Comparison of ENCODE assay signal across 8 cellular contexts in genomic region chr6:5132741-5133140, GRCh38. TPM values are rescaled to one million over a fixed set of nuclear protein-coding genes. Genes with fewer than 3 reads are reported as not detected.
DNase-seq lines count a peak whose midpoint lies in the region; ATAC-seq, FAIRE-seq and TF ChIP-seq lines count a peak whose summit lies in the region.

No MANE protein-coding gene starts in this region.

- peak; percentile 73 for ATAC-seq in GM18520 (IDR thresholded peaks at IDR 0.05; ENCODE audit: unreplicated experiment)
- peak; percentile 82 for ATAC-seq in HG03025 (IDR thresholded peaks at IDR 0.05; ENCODE audit: low FRiP score, unreplicated experiment)
- ATAC-seq in upper lobe of left lung (ENCODE audit: low FRiP score in 2 of 2), result peak; percentile 65 to 85

- WGBS in upper lobe of left lung, 2 donors, result 21 to 35% methylated on average over 3 to 8 of the region's 8 CpGs

- H3K4me1 Mint-ChIP-seq in progenitor cell of endocrine pancreas (ENCODE audit: low read depth), result no peaks in the 10 kb centered on the region

- intact Hi-C loops in kidney (cut with DNase I), result no loop called here

- no peak for TF ChIP-seq EP300 in upper lobe of left lung (IDR thresholded peaks at IDR 0.05)

- H3K9ac ChIP-seq in kidney (ENCODE audit: low read length in 2 of 2), result no peak overlapping the region

- H3K4me3 Mint-ChIP-seq in progenitor cell of endocrine pancreas (ENCODE audit: low read depth), result no peak overlapping the region

- H3K27ac Mint-ChIP-seq in progenitor cell of endocrine pancreas, result no peak overlapping the region

- no peaks in the 10 kb centered on the region for H3K27me3 ChIP-seq in upper lobe of left lung

- FAIRE-seq in kidney (lab: Jason Lieb, UNC), result no peak

- TF ChIP-seq CTCF in kidney (IDR thresholded peaks at IDR 0.05; ENCODE audit: borderline replicate concordance, extremely low read depth, insufficient read depth) (no peak), upper lobe of left lung (IDR thresholded peaks at IDR 0.05) (peak in 1 of 6 experiments; percentile 5), progenitor cell of endocrine pancreas (IDR thresholded peaks at IDR 0.05; ENCODE audit: unreplicated experiment) (no peak)

- H3K27ac ChIP-seq in kidney (ENCODE audit: low read depth in 2 of 2, low read length in 2 of 2), result no peak overlapping the region
- peak overlapping the region in 3 of 4 donors; percentile 37 to 65 (median 55) for H3K27ac ChIP-seq in upper lobe of left lung

- no peaks in the 10 kb centered on the region for H3K27me3 Mint-ChIP-seq in progenitor cell of endocrine pancreas

- DNase-seq in anterior cingulate cortex (lab: John Stamatoyannopoulos, UW) (peak in 50 of 58 donors; percentile 9 to 87 (median 53)), kidney (peak; percentile 91), upper lobe of left lung (peak in 1 of 2 donors; percentile 50), OCI-M1 (lab: John Stamatoyannopoulos, UW) (no peak), progenitor cell of endocrine pancreas (ENCODE audit: low spot score, unreplicated experiment) (no peak)
- no peak for DNase-seq in stimulated activated CD4-positive, alpha-beta T cell treated with anti-CD3 and anti-CD28 coated beads, Interleukin-4, amount 100 ng/mL, for 1 hour

- H3K9me3 ChIP-seq in kidney (ENCODE audit: control insufficient read depth in 1 of 2, low read length in 2 of 2), result no peaks in the 10 kb centered on the region
- H3K9me3 ChIP-seq in upper lobe of left lung, result no peaks in the 10 kb centered on the region

- H3K36me3 ChIP-seq in kidney (ENCODE audit: control insufficient read depth in 1 of 2, insufficient read depth in 2 of 2, low read length in 2 of 2) (no peaks in the 10 kb centered on the region), upper lobe of left lung (no peaks in the 10 kb centered on the region)

- H3K4me1 ChIP-seq in kidney (ENCODE audit: control insufficient read depth in 1 of 2, insufficient read depth in 1 of 2, low read depth in 1 of 2, low read length in 2 of 2) (no peaks in the 10 kb centered on the region), upper lobe of left lung (peaks cover 4 to 13% (median 7%) of the 10 kb centered on the region in 4 donors)

- H3K4me3 ChIP-seq in kidney (ENCODE audit: low read length in 2 of 2), result peak overlapping the region in 1 of 2 donors; percentile 26
- peak overlapping the region in 1 of 4 donors; percentile 14 for H3K4me3 ChIP-seq in upper lobe of left lung

- no peak for TF ChIP-seq POLR2A in upper lobe of left lung (IDR thresholded peaks at IDR 0.05)

- peaks cover 7% of the 10 kb centered on the region for H3K36me3 Mint-ChIP-seq in progenitor cell of endocrine pancreas (ENCODE audit: insufficient read depth)

- peaks cover 3% of the 10 kb centered on the region for H3K9me3 Mint-ChIP-seq in progenitor cell of endocrine pancreas (ENCODE audit: low read depth)

RNA-seq across cellular contexts. Expression of gene PPP1R3G, which starts 47.6 kb away (rescaled TPM):
- total RNA-seq in kidney (1.9 TPM), upper lobe of left lung (under 1 TPM in 5 of 6 donors, not detected in 1; 0.10 to 0.64 (median 0.37) TPM), progenitor cell of endocrine pancreas (0.07 TPM in 1 of 2 replicates, not detected in the other)
- 0.49 TPM for polyA plus RNA-seq in kidney (ENCODE audit: insufficient read depth, low read depth, low replicate concordance)

Comparison
In these comparisons a context has a peak if more than half of its experiments do, and no peak if none do; other contexts are left out.
1. DNase-seq: peak in anterior cingulate cortex (50 of 58) and kidney (single experiment); none in OCI-M1 (single experiment), stimulated activated CD4-positive, alpha-beta T cell treated with anti-CD3 and anti-CD28 coated beads, Interleukin-4, amount 100 ng/mL, for 1 hour (single experiment) and progenitor cell of endocrine pancreas (single experiment).
2. H3K27ac ChIP-seq: peak in upper lobe of left lung (3 of 4); none in kidney (0 of 2).
3. Peak in every context shown above with its lines, with median percentiles within 50 percentile points of each other: ATAC-seq.